11 cellular contexts compared by ENCODE assay signal in the genomic region with DNA sequence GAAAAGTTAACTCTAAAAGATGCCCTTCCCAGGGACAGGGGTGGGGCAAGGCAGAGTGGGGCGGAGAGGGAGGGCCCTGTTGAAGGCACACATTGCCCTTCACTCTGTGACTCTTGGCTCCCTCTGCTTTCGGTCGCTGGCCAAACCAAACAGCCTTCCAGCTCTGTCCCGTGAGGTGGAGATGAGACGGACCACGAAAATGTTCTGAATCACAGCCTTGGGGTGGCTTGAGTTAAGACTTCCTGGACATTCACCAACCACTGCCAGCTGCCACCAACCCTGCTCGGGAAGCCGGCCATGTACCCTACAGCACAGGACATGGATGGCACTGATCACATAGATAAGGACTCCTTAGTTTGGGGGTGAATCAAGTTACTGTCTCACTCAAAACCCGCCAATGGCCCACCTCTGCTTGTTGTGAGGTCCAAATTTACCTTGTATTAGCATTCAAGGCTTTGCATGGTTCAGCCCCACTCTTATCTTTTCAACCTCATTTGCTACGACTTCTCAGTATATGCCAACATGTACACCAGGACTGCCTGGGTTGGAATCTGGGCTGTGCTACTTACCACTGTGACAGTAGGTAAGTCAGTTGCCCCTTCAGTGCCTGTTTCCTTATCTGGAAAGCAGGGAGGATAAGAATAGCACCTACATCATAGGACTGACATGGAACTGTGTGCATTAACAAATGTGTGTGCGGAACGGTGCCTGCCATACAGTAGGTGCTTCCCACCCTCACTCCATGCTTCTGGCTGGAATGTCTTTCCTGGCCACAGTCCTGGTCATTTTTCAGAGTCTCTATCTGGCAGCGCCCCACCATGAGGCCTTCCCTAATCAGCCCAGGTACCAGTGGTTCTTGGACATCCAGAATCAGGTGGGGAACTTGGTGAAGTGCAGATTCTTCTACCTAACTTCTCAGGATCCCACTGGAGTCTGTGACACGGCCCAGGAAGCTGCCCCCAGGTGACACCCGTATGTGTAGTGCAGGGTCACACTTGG. TPM values are rescaled to one million over a fixed set of nuclear protein-coding genes. Genes with fewer than 3 reads are reported as not detected.
DNase-seq lines count a peak whose midpoint lies in the region; ATAC-seq, FAIRE-seq and TF ChIP-seq lines count a peak whose summit lies in the region.
"Had no signal": no experiment of that assay in that cellular context is flagged by ENCODE, and none has a peak within 500 bp of the region (broad histone marks: within the 10 kb centered on the region; RNA-seq: fewer than 3 reads in every experiment).

No MANE protein-coding gene starts in this region.

- FAIRE-seq in GM12891 (lab: Jason Lieb, UNC) = no peak

- H3K9ac ChIP-seq in adipocyte (ENCODE audit: low read length) = no peak overlapping the region
- peak overlapping the region; percentile 70 for H3K9ac ChIP-seq in skeletal muscle satellite cell (ENCODE audit: low read depth, low read length)

- peak; percentile 86 for ATAC-seq in Right ventricle myocardium superior (ENCODE audit: poor library complexity)
- ATAC-seq in stimulated activated naive CD8-positive, alpha-beta T cell treated with anti-CD3 and anti-CD28 coated beads, Interleukin-15, Interleukin-2, amounts not matched to agents 100 U/mL and 50 U/mL, for 24 hours = no peak
- no peak for ATAC-seq in GM21423 (IDR thresholded peaks at IDR 0.05; ENCODE audit: unreplicated experiment)
- ATAC-seq in HG03135 (IDR thresholded peaks at IDR 0.05; ENCODE audit: unreplicated experiment) = no peak

- peak overlapping the region; percentile 39 for H3K4me2 ChIP-seq in skeletal muscle satellite cell (ENCODE audit: low read length)

- TF ChIP-seq POLR2A in GM12891 (IDR thresholded peaks at IDR 0.05; ENCODE audit: low read depth, low read length) = peak; percentile 28; the same call in 1 of the 2 replicates

- intact Hi-C loops in Right ventricle myocardium superior (cut with DNase I) = no loop called here

- peaks cover 45% of the 10 kb centered on the region for H3K4me1 ChIP-seq in adipocyte (ENCODE audit: control insufficient read depth, insufficient read depth, low read length)
- peaks cover 41% of the 10 kb centered on the region for H3K4me1 ChIP-seq in skeletal muscle satellite cell (ENCODE audit: control insufficient read depth, insufficient read depth, low read length)

- DNase-seq in GM12891 (ENCODE audit: insufficient read length, low spot score) (no peak), adipocyte (ENCODE audit: low read depth) (peak; percentile 88), Right ventricle myocardium superior (peak; percentile 84), NOMO-1 treated with dmso at 0.1 percent for 144 hours (lab: John Stamatoyannopoulos, UW; ENCODE audit: unreplicated experiment) (no peak)
- DNase-seq in stimulated activated naive CD8-positive, alpha-beta T cell treated with anti-CD3 and anti-CD28 coated beads, Interleukin-15, Interleukin-2, amounts not matched to agents 100 U/mL and 50 U/mL, for 24 hours = no peak
- DNase-seq: activated CD4-positive, alpha-beta T cell treated with anti-CD3 and anti-CD28 coated beads, Interleukin-2, amount 10 ng/mL, durations not matched to agents 24 days and 14 days; GOT3; NCI-H82 had no signal

- H3K9me3 ChIP-seq in adipocyte (ENCODE audit: control insufficient read depth, low read length) (no peaks in the 10 kb centered on the region), skeletal muscle satellite cell (replicated peaks; ENCODE audit: low read length) (no peaks in the 10 kb centered on the region)

- H3K4me3 ChIP-seq in adipocyte (ENCODE audit: low read length) (no peak overlapping the region), skeletal muscle satellite cell (ENCODE audit: low read length) (peak overlapping the region; percentile 1)

- no peaks in the 10 kb centered on the region for H3K27me3 ChIP-seq in adipocyte (replicated peaks; ENCODE audit: control insufficient read depth, insufficient read depth, low read length)
- H3K27me3 ChIP-seq in skeletal muscle satellite cell (ENCODE audit: control insufficient read depth, insufficient read depth, low read length) = no peaks in the 10 kb centered on the region

- peaks cover 31% of the 10 kb centered on the region for H3K36me3 ChIP-seq in adipocyte (ENCODE audit: control insufficient read depth, insufficient read depth, low read length, severe bottlenecking)
- peaks cover 59% of the 10 kb centered on the region for H3K36me3 ChIP-seq in skeletal muscle satellite cell (ENCODE audit: insufficient read depth, low read length)

TF ChIP-seq in GM12891, 5 proteins besides CTCF, POLR2A, EP300 and RAD21:
- TF ChIP-seq POU2F2 (IDR thresholded peaks at IDR 0.05; ENCODE audit: low read depth, low read length) (no peak), PAX5 (IDR thresholded peaks at IDR 0.05; ENCODE audit: insufficient read depth, low read length, severe bottlenecking) (no peak), POLR2AphosphoS5 (IDR thresholded peaks at IDR 0.05; ENCODE audit: low read depth, low read length) (0 out of 2 replicates have a peak, but pooled peaks have one; percentile 4), SPI1 (IDR thresholded peaks at IDR 0.05; ENCODE audit: low read depth, low read length) (no peak)

RNA-seq across cellular contexts. Expression of a gene that starts 28.0 kb away (rescaled TPM):
- 4.0 TPM for polyA plus RNA-seq in GM12891 (2012; ENCODE audit: low read depth, missing spikeins)
- 29.1 TPM for total RNA-seq in Right ventricle myocardium superior
- total RNA-seq in skeletal muscle satellite cell (2012; rRNA removed) = 28.4 and 31.9 TPM in 2 replicates

RNA-seq across cellular contexts. Expression of a gene that starts 41.3 kb away (rescaled TPM):
- 0.73 TPM for polyA plus RNA-seq in GM12891 (2012; ENCODE audit: low read depth, missing spikeins)
- 1.0 TPM for total RNA-seq in Right ventricle myocardium superior
- 0.66 and 1.8 TPM in 2 replicates for total RNA-seq in skeletal muscle satellite cell (2012; rRNA removed)

RNA-seq across cellular contexts. Expression of a gene that starts 43.4 kb away (rescaled TPM):
- polyA plus RNA-seq in GM12891 (2012; ENCODE audit: low read depth, missing spikeins) = 0.27 TPM
- 2.2 TPM for total RNA-seq in Right ventricle myocardium superior
- 0.51 and 0.66 TPM in 2 replicates for total RNA-seq in skeletal muscle satellite cell (2012; rRNA removed)

RNA-seq across cellular contexts. Expression of a gene that starts 55.6 kb away (rescaled TPM):
- 133 TPM for polyA plus RNA-seq in GM12891 (2012; ENCODE audit: low read depth, missing spikeins)
- 173 TPM for total RNA-seq in Right ventricle myocardium superior
- total RNA-seq in skeletal muscle satellite cell (2012; rRNA removed) = 458 and 496 TPM in 2 replicates

Comparison
In these comparisons a context has a peak if more than half of its experiments do, and no peak if none do; other contexts are left out.
1. DNase-seq: peak in adipocyte (single experiment) and Right ventricle myocardium superior (single experiment); none in GM12891 (single experiment), NOMO-1 treated with dmso at 0.1 percent for 144 hours (single experiment) and stimulated activated naive CD8-positive, alpha-beta T cell treated with anti-CD3 and anti-CD28 coated beads, Interleukin-15, Interleukin-2, amounts not matched to agents 100 U/mL and 50 U/mL, for 24 hours (single experiment).